Comparison of ENCODE assay signal across 9 cellular contexts in genomic region chr4:110106946-110107325, GRCh38.
DNase-seq lines count a peak whose midpoint lies in the region; ATAC-seq and TF ChIP-seq lines count a peak whose summit lies in the region.
"Had no signal": no experiment of that assay in that cellular context is flagged by ENCODE, and none has a peak within 500 bp of the region (broad histone marks: within the 10 kb centered on the region; RNA-seq: fewer than 3 reads in every experiment).

No MANE protein-coding gene starts in this region.

- H3K27me3 Mint-ChIP-seq in naive thymus-derived CD4-positive, alpha-beta T cell: no peaks in the 10 kb centered on the region

- H3K27ac ChIP-seq in RWPE2 (ENCODE audit: poor library complexity, severe bottlenecking): peak overlapping the region; percentile 47
- no peak overlapping the region for H3K27ac ChIP-seq in naive thymus-derived CD4-positive, alpha-beta T cell (ENCODE audit: low read depth, low read length)

- no peak overlapping the region for H3K27ac Mint-ChIP-seq in naive thymus-derived CD4-positive, alpha-beta T cell

- DNase-seq in GM13977 (ENCODE audit: low spot score) (peak; percentile 14), RWPE2 (ENCODE audit: low spot score) (no peak), kidney epithelial cell (ENCODE audit: low read depth) (peak; percentile 32), NCI-H2107 (lab: John Stamatoyannopoulos, UW) (no peak), foreskin melanocyte (no peak), NCI-H1105 treated with DMSO at 0.1 percent for 48 hours (lab: John Stamatoyannopoulos, UW) (no peak)
- no peak for DNase-seq in naive thymus-derived CD4-positive, alpha-beta T cell
- DNase-seq: kidney glomerular epithelial cell had no signal

- CTCF ChIA-PET in naive thymus-derived CD4-positive, alpha-beta T cell (lab: Charles Lee): no interaction called here

- peaks cover 0 to 24% (median 6%) of the 10 kb centered on the region in 5 donors for H3K36me3 Mint-ChIP-seq in naive thymus-derived CD4-positive, alpha-beta T cell

- POLR2A ChIA-PET in naive thymus-derived CD4-positive, alpha-beta T cell (lab: Charles Lee): no interaction called here

- H3K4me3 Mint-ChIP-seq in naive thymus-derived CD4-positive, alpha-beta T cell: no peak overlapping the region

- peaks cover 29% of the 10 kb centered on the region for H3K36me3 ChIP-seq in RWPE2 (ENCODE audit: low read depth)
- no peaks in the 10 kb centered on the region for H3K36me3 ChIP-seq in kidney epithelial cell (ENCODE audit: control insufficient read depth, insufficient read depth, low read length)
- H3K36me3 ChIP-seq in naive thymus-derived CD4-positive, alpha-beta T cell (ENCODE audit: control insufficient read depth in 2 of 3, insufficient read depth in 3 of 3, low read length in 3 of 3): no peaks in the 10 kb centered on the region

- peaks cover 0 to 21% (median 0%) of the 10 kb centered on the region in 7 donors for H3K4me1 Mint-ChIP-seq in naive thymus-derived CD4-positive, alpha-beta T cell

- no peaks in the 10 kb centered on the region for H3K9me3 ChIP-seq in RWPE2 (ENCODE audit: severe bottlenecking)
- H3K9me3 ChIP-seq in naive thymus-derived CD4-positive, alpha-beta T cell (ENCODE audit: control insufficient read depth in 2 of 3, low read length in 3 of 3): no peaks in the 10 kb centered on the region

- TF ChIP-seq CTCF in GM13977 (IDR thresholded peaks at IDR 0.05; ENCODE audit: extremely low read depth, insufficient read depth, missing control alignments): no peak
- TF ChIP-seq CTCF in RWPE2 (IDR thresholded peaks at IDR 0.05; ENCODE audit: poor library complexity, severe bottlenecking): no peak
- TF ChIP-seq CTCF in kidney epithelial cell (IDR thresholded peaks at IDR 0.05; ENCODE audit: insufficient read depth, low read length, poor library complexity, severe bottlenecking): no peak

- no peaks in the 10 kb centered on the region for H3K9me3 Mint-ChIP-seq in naive thymus-derived CD4-positive, alpha-beta T cell

- H3K4me3 ChIP-seq in RWPE2 (ENCODE audit: severe bottlenecking) (no peak overlapping the region), kidney epithelial cell (ENCODE audit: low read depth, low read length) (no peak overlapping the region)
- no peak overlapping the region for H3K4me3 ChIP-seq in naive thymus-derived CD4-positive, alpha-beta T cell (ENCODE audit: low read length)

- in situ Hi-C loops in GM13977 (cut with MboI; ENCODE audit: low pct_unique_long_range_greater_than_20kb, low sequenced_read_pairs, unreplicated experiment): no loop called here

- intact Hi-C loops in naive thymus-derived CD4-positive, alpha-beta T cell (cut with micrococcal nuclease): no loop called here

- ATAC-seq in HG02571 (IDR thresholded peaks at IDR 0.05; ENCODE audit: unreplicated experiment) (peak; percentile 79), RWPE2 (ENCODE audit: low read depth) (peak; percentile 80)
- no peak for ATAC-seq in naive thymus-derived CD4-positive, alpha-beta T cell

- H3K27me3 ChIP-seq in RWPE2 (ENCODE audit: insufficient read depth, poor library complexity, severe bottlenecking) (no peaks in the 10 kb centered on the region), kidney epithelial cell (ENCODE audit: control insufficient read depth, insufficient read depth, low read length) (no peaks in the 10 kb centered on the region)
- H3K27me3 ChIP-seq in naive thymus-derived CD4-positive, alpha-beta T cell (ENCODE audit: control insufficient read depth in 2 of 2, insufficient read depth in 2 of 2, low read length in 2 of 2): peaks cover 0 to 4% of the 10 kb centered on the region in 2 donors

- peaks cover 22% of the 10 kb centered on the region for H3K4me1 ChIP-seq in RWPE2 (ENCODE audit: insufficient read depth, poor library complexity, severe bottlenecking)
- H3K4me1 ChIP-seq in naive thymus-derived CD4-positive, alpha-beta T cell (ENCODE audit: control insufficient read depth in 2 of 2, insufficient read depth in 2 of 2, low read length in 2 of 2): no peaks in the 10 kb centered on the region

Comparison
In these comparisons a context has a peak if more than half of its experiments do, and no peak if none do; other contexts are left out.
1. DNase-seq: peak in GM13977 (single experiment) and kidney epithelial cell (single experiment); none in RWPE2 (single experiment), NCI-H2107 (single experiment), naive thymus-derived CD4-positive, alpha-beta T cell (0 of 9), foreskin melanocyte (single experiment) and NCI-H1105 treated with DMSO at 0.1 percent for 48 hours (single experiment).